In the genomic region with DNA sequence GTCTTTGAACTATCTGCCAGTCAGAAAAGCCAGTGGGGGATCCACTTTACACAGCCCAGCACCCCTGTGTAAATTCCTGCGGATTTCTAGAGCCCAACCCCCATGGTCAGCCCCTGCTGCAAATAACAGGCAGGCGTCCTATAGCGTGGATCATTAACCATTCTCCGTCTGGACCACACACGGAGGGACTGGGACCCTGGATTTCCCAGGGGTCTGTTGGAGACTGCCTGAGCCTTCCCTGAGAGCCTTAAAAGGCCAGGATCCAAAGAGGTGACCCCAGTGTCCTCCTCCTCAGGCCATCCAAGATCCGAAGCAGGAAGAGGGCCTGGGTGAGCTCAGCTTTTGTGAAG, we compare ENCODE assay signal across 9 cellular contexts. TPM values are rescaled to one million over a fixed set of nuclear protein-coding genes. Genes with fewer than 3 reads are reported as not detected.
"Had no signal": no experiment of that assay in that cellular context is flagged by ENCODE, and none has a peak within 500 bp of the region (broad histone marks: within the 10 kb centered on the region; RNA-seq: fewer than 3 reads in every experiment).

No MANE protein-coding gene starts in this region.

- H3K4me3 Mint-ChIP-seq: activated T-cell treated with anti-CD3 and anti-CD28 coated beads, Interleukin-2, amount 50 U/mL, for 4 hours; natural killer cell; T-helper 2 cell treated with Interferon-gamma antibody and Interleukin-4, amounts not matched to agents 5 μg/mL and 100 μg/mL, for 36 hours had no signal

- H3K36me3 Mint-ChIP-seq: activated naive CD4-positive, alpha-beta T cell treated with anti-CD3 and anti-CD28 coated beads, Interleukin-2, amount 50 U/mL, for 72 hours; natural killer cell; stimulated activated naive B cell treated with anti-CD40 and anti-IgM and Interleukin-4, amounts not matched to agents 10 μg/mL and 1 μg/mL and 100 μg/mL, for 72 hours had no signal

- H3K9me3 ChIP-seq: esophagus muscularis mucosa, left ventricle myocardium inferior, tibial artery had no signal

- H3K4me1 Mint-ChIP-seq: natural killer cell had no signal

- H3K27ac ChIP-seq: esophagus muscularis mucosa, left ventricle myocardium inferior, tibial artery had no signal

- H3K9me3 Mint-ChIP-seq: activated naive CD4-positive, alpha-beta T cell treated with anti-CD3 and anti-CD28 coated beads, Interleukin-2, amount 50 U/mL, for 72 hours; activated T-cell treated with anti-CD3 and anti-CD28 coated beads, Interleukin-2, amount 50 U/mL, for 4 hours; natural killer cell; stimulated activated naive B cell treated with anti-CD40 and anti-IgM and Interleukin-4, amounts not matched to agents 10 μg/mL and 1 μg/mL and 100 μg/mL, for 72 hours; T-helper 2 cell treated with Interferon-gamma antibody and Interleukin-4, amounts not matched to agents 5 μg/mL and 100 μg/mL, for 36 hours had no signal

- H3K27ac Mint-ChIP-seq: activated naive CD4-positive, alpha-beta T cell treated with anti-CD3 and anti-CD28 coated beads, Interleukin-2, amount 50 U/mL, for 72 hours; natural killer cell; stimulated activated naive B cell treated with anti-CD40 and anti-IgM and Interleukin-4, amounts not matched to agents 10 μg/mL and 1 μg/mL and 100 μg/mL, for 72 hours; T-helper 2 cell treated with Interferon-gamma antibody and Interleukin-4, amounts not matched to agents 5 μg/mL and 100 μg/mL, for 36 hours had no signal

- H3K36me3 ChIP-seq: esophagus muscularis mucosa, left ventricle myocardium inferior, tibial artery had no signal

RNA-seq across cellular contexts. Expression of a gene that starts 11.2 kb away (rescaled TPM):
- total RNA-seq: activated naive CD4-positive, alpha-beta T cell treated with anti-CD3 and anti-CD28 coated beads, Interleukin-2, amount 50 U/mL, for 72 hours; activated T-cell treated with anti-CD3 and anti-CD28 coated beads, Interleukin-2, amount 50 U/mL, for 4 hours; fibroblast of villous mesenchyme; natural killer cell had no signal
